In genomic region chr2:138550172-138550571, GRCh38 we compare ENCODE assay signal across 17 cellular contexts.
"Had no signal": no experiment of that assay in that cellular context is flagged by ENCODE, and none has a peak within 500 bp of the region (broad histone marks: within the 10 kb centered on the region; RNA-seq: fewer than 3 reads in every experiment).

No MANE protein-coding gene starts in this region.

- H3K4me1 ChIP-seq: colonic mucosa, esophagus squamous epithelium, testis, upper lobe of right lung had no signal

- H3K9me3 Mint-ChIP-seq: neural crest cell; stimulated activated naive CD8-positive, alpha-beta T cell treated with anti-CD3 and anti-CD28 coated beads, Interleukin-15, amount 100 ng/mL, for 72 hours had no signal

- H3K36me3 ChIP-seq: colonic mucosa had no signal

- H3K4me3 ChIP-seq: colonic mucosa, esophagus squamous epithelium, hepatocyte, smooth muscle cell, testis, tibial nerve, upper lobe of right lung, vagina had no signal

- ATAC-seq: left colon; naive thymus-derived CD4-positive, alpha-beta T cell; right cardiac atrium; stimulated activated naive CD8-positive, alpha-beta T cell treated with anti-CD3 and anti-CD28 coated beads, Interleukin-15, amount 100 ng/mL, for 72 hours; upper lobe of right lung had no signal

- H3K9me3 ChIP-seq: colonic mucosa, esophagus squamous epithelium, testis, tibial nerve, upper lobe of right lung, vagina had no signal

- H2AFZ ChIP-seq: hepatocyte had no signal

- H3K4me3 Mint-ChIP-seq: naive thymus-derived CD4-positive, alpha-beta T cell; neural crest cell; stimulated activated naive CD8-positive, alpha-beta T cell treated with anti-CD3 and anti-CD28 coated beads, Interleukin-15, amount 100 ng/mL, for 72 hours had no signal

- H3K27me3 Mint-ChIP-seq: naive thymus-derived CD4-positive, alpha-beta T cell; stimulated activated naive CD8-positive, alpha-beta T cell treated with anti-CD3 and anti-CD28 coated beads, Interleukin-15, amount 100 ng/mL, for 72 hours had no signal

- DNase-seq: colonic mucosa; dermis blood vessel endothelial cell; esophagus squamous epithelium; foreskin fibroblast; head of caudate nucleus; left colon; naive thymus-derived CD4-positive, alpha-beta T cell; right cardiac atrium; stimulated activated CD4-positive, alpha-beta T cell treated with anti-CD3 and anti-CD28 coated beads, Interleukin-2, amount 100 ng/mL, for 48 hours; stimulated activated naive CD8-positive, alpha-beta T cell treated with anti-CD3 and anti-CD28 coated beads, Interleukin-15, amount 100 ng/mL, for 72 hours; testis; upper lobe of right lung had no signal

- H3K4me1 Mint-ChIP-seq: stimulated activated naive CD8-positive, alpha-beta T cell treated with anti-CD3 and anti-CD28 coated beads, Interleukin-15, amount 100 ng/mL, for 72 hours had no signal

- H3K27me3 ChIP-seq: colonic mucosa, esophagus squamous epithelium, hepatocyte, testis, tibial nerve, upper lobe of right lung, vagina had no signal

- H3K4me2 ChIP-seq: hepatocyte, smooth muscle cell had no signal

- H3K27ac ChIP-seq: colonic mucosa, esophagus squamous epithelium, hepatocyte, testis, tibial nerve, upper lobe of right lung, vagina had no signal
